ENCODE assay signal across 1 cellular context in the genomic region with DNA sequence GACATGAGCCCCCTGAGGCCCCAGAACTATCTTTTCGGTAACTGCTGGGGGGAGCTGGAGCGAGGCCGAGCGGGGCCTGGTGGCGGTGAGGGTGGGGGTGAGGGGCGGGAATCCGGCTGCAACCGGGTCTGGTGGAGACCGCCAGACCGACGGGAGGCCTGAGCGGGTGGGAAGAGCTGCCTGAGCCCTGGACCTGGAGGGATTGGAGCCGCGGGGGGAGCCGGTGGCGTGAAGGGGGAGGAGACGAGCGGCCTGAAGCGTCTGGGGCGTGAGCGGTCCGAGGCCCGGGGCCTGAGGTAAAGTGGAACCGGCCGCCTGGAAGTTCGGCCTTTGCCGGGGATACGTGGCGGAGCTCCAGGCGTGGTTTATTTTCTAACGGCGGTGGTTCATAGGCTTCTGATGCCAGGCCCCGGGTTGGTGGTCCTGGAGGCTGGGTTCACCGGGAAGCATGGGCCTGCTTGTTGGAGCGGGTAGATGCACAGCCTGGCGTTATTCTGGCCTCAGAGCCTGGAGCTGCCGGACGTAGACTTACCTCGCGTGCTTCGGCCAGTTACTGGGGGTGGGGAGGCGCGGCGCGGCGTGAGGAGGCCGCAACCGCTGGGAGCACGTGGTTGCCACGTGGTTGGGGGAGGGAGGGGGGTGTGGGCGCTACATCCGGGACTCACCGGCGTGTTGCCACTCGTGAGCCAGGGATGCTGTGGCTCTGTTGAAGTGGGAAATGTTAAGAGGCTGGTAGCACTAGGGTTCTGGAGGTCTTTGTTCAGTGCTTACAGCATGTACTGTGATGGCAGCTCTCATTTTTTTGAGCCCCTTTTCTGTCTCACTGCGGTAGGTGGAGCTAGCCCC.
TF ChIP-seq lines count a peak whose summit lies in the region.

No MANE protein-coding gene starts in this region.

TF ChIP-seq in HepG2, 621 proteins besides CTCF, POLR2A, EP300 and RAD21 (continued from another document and continues in another):
- TF ChIP-seq ATRX (CRISPR knock-in tag; IDR thresholded peaks at IDR 0.05; ENCODE audit: borderline replicate concordance) (no peak), NCOA2 (CRISPR knock-in tag; IDR thresholded peaks at IDR 0.05) (peak; percentile 54; the same call in 1 of the 2 replicates), ZNF644 (CRISPR knock-in tag; IDR thresholded peaks at IDR 0.05; ENCODE audit: low read depth) (no peak), ZNF577 (CRISPR knock-in tag; IDR thresholded peaks at IDR 0.05; ENCODE audit: borderline replicate concordance, low read depth) (no peak; the same call in 1 of the 2 replicates), FOXA1 (IDR thresholded peaks at IDR 0.05) (no peak), FOXA1 (CRISPR knock-in tag; IDR thresholded peaks at IDR 0.05) (no peak), ZNF337 (CRISPR knock-in tag; IDR thresholded peaks at IDR 0.05; ENCODE audit: borderline replicate concordance, low read depth) (no peak), SPEN (CRISPR knock-in tag; IDR thresholded peaks at IDR 0.05; ENCODE audit: low read depth) (peak; percentile 89), TGIF2 (CRISPR knock-in tag; IDR thresholded peaks at IDR 0.05) (peak; percentile 98), MIER2 (CRISPR knock-in tag; IDR thresholded peaks at IDR 0.05) (no peak), ZNF556 (CRISPR knock-in tag; IDR thresholded peaks at IDR 0.05; ENCODE audit: borderline replicate concordance) (0 out of 2 replicates have a peak, but pooled peaks have one; percentile 29), ZNF720 (CRISPR knock-in tag; IDR thresholded peaks at IDR 0.05) (no peak), ARNTL (CRISPR knock-in tag; IDR thresholded peaks at IDR 0.05) (peak; percentile 97), ZNF572 (CRISPR knock-in tag; IDR thresholded peaks at IDR 0.05) (no peak), SMARCE1 (IDR thresholded peaks at IDR 0.05; ENCODE audit: borderline replicate concordance) (no peak), RFX1 (IDR thresholded peaks at IDR 0.05) (no peak), ZNF136 (CRISPR knock-in tag; IDR thresholded peaks at IDR 0.05; ENCODE audit: low read depth) (no peak; the same call in 1 of the 2 replicates), MBNL3 (CRISPR knock-in tag; conservative IDR thresholded peaks at IDR 0.05) (no peak), EED (CRISPR knock-in tag; IDR thresholded peaks at IDR 0.05) (peak; percentile 71; the same call in 1 of the 2 replicates), ZSCAN31 (CRISPR knock-in tag; IDR thresholded peaks at IDR 0.05; ENCODE audit: low read depth) (no peak; the same call in 1 of the 2 replicates), NR3C1 (CRISPR knock-in tag; IDR thresholded peaks at IDR 0.05) (no peak), RBM22 (optimal IDR thresholded peaks at IDR 0.05; ENCODE audit: low read length) (peak; percentile 81), ERF (CRISPR knock-in tag; IDR thresholded peaks at IDR 0.05) (0 out of 2 replicates have a peak, but pooled peaks have one; percentile 50), SIN3B (IDR thresholded peaks at IDR 0.05; ENCODE audit: low read length) (no peak), SMYD3 (CRISPR knock-in tag; IDR thresholded peaks at IDR 0.05) (no peak), GTF3A (CRISPR knock-in tag; conservative IDR thresholded peaks at IDR 0.05) (no peak), CREB1 (IDR thresholded peaks at IDR 0.05) (no peak), CREB1 (CRISPR knock-in tag; IDR thresholded peaks at IDR 0.05) (no peak), ZNF549 (CRISPR knock-in tag; IDR thresholded peaks at IDR 0.05) (no peak), REL (CRISPR knock-in tag; conservative IDR thresholded peaks at IDR 0.05) (0 out of 2 replicates have a peak, but pooled peaks have one; percentile 48), KDM1A (CRISPR knock-in tag; IDR thresholded peaks at IDR 0.05) (no peak), ZNF543 (CRISPR knock-in tag; IDR thresholded peaks at IDR 0.05) (peak; percentile 74; the same call in 1 of the 2 replicates), HHEX (CRISPR knock-in tag; IDR thresholded peaks at IDR 0.05) (no peak), ZFP41 (CRISPR knock-in tag; IDR thresholded peaks at IDR 0.05; ENCODE audit: borderline replicate concordance) (peak; percentile 64; the same call in 1 of the 2 replicates), PTBP1 (IDR thresholded peaks at IDR 0.05; ENCODE audit: low read depth, low read length, poor library complexity, severe bottlenecking) (no peak), KLF9 (CRISPR knock-in tag; IDR thresholded peaks at IDR 0.05; ENCODE audit: low read depth) (peak; percentile 80; the same call in 1 of the 2 replicates), NFYC (CRISPR knock-in tag; IDR thresholded peaks at IDR 0.05) (0 out of 2 replicates have a peak, but pooled peaks have one; percentile 19), TSC22D2 (CRISPR knock-in tag; IDR thresholded peaks at IDR 0.05; ENCODE audit: borderline replicate concordance) (0 out of 2 replicates have a peak, but pooled peaks have one; percentile 49), BCL6 (CRISPR knock-in tag; IDR thresholded peaks at IDR 0.05) (no peak), DR1 (CRISPR knock-in tag; IDR thresholded peaks at IDR 0.05) (no peak), ZNF30 (CRISPR knock-in tag; IDR thresholded peaks at IDR 0.05) (peak; percentile 85; the same call in 1 of the 2 replicates), ZEB1 (IDR thresholded peaks at IDR 0.05; ENCODE audit: insufficient replicate concordance, low read depth) (no peak), ZKSCAN8 (CRISPR knock-in tag; IDR thresholded peaks at IDR 0.05; ENCODE audit: borderline replicate concordance) (no peak)
- TF ChIP-seq, protein P1, sequence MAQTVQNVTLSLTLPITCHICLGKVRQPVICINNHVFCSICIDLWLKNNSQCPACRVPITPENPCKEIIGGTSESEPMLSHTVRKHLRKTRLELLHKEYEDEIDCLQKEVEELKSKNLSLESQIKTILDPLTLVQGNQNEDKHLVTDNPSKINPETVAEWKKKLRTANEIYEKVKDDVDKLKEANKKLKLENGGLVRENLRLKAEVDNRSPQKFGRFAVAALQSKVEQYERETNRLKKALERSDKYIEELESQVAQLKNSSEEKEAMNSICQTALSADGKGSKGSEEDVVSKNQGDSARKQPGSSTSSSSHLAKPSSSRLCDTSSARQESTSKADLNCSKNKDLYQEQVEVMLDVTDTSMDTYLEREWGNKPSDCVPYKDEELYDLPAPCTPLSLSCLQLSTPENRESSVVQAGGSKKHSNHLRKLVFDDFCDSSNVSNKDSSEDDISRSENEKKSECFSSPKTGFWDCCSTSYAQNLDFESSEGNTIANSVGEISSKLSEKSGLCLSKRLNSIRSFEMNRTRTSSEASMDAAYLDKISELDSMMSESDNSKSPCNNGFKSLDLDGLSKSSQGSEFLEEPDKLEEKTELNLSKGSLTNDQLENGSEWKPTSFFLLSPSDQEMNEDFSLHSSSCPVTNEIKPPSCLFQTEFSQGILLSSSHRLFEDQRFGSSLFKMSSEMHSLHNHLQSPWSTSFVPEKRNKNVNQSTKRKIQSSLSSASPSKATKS (CRISPR knock-in tag; IDR thresholded peaks at IDR 0.05): no peak
- TF ChIP-seq, protein P2, sequence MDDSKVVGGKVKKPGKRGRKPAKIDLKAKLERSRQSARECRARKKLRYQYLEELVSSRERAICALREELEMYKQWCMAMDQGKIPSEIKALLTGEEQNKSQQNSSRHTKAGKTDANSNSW (CRISPR knock-in tag; IDR thresholded peaks at IDR 0.05; ENCODE audit: borderline replicate concordance): no peak
- TF ChIP-seq, protein P3, sequence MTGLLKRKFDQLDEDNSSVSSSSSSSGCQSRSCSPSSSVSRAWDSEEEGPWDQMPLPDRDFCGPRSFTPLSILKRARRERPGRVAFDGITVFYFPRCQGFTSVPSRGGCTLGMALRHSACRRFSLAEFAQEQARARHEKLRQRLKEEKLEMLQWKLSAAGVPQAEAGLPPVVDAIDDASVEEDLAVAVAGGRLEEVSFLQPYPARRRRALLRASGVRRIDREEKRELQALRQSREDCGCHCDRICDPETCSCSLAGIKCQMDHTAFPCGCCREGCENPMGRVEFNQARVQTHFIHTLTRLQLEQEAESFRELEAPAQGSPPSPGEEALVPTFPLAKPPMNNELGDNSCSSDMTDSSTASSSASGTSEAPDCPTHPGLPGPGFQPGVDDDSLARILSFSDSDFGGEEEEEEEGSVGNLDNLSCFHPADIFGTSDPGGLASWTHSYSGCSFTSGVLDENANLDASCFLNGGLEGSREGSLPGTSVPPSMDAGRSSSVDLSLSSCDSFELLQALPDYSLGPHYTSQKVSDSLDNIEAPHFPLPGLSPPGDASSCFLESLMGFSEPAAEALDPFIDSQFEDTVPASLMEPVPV (CRISPR knock-in tag; IDR thresholded peaks at IDR 0.05): peak; percentile 64; the same call in 1 of the 2 replicates
- TF ChIP-seq, protein P4, sequence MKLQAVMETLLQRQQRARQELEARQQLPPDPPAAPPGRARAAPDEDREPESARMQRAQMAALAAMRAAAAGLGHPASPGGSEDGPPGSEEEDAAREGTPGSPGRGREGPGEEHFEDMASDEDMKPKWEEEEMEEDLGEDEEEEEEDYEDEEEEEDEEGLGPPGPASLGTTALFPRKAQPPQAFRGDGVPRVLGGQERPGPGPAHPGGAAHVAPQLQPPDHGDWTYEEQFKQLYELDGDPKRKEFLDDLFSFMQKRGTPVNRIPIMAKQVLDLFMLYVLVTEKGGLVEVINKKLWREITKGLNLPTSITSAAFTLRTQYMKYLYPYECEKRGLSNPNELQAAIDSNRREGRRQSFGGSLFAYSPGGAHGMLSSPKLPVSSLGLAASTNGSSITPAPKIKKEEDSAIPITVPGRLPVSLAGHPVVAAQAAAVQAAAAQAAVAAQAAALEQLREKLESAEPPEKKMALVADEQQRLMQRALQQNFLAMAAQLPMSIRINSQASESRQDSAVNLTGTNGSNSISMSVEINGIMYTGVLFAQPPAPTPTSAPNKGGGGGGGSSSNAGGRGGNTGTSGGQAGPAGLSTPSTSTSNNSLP (IDR thresholded peaks at IDR 0.05; ENCODE audit: low read depth, low read length): no peak
- TF ChIP-seq, protein P5, sequence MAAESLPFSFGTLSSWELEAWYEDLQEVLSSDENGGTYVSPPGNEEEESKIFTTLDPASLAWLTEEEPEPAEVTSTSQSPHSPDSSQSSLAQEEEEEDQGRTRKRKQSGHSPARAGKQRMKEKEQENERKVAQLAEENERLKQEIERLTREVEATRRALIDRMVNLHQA (CRISPR knock-in tag; IDR thresholded peaks at IDR 0.05): no peak
- TF ChIP-seq, protein P6, sequence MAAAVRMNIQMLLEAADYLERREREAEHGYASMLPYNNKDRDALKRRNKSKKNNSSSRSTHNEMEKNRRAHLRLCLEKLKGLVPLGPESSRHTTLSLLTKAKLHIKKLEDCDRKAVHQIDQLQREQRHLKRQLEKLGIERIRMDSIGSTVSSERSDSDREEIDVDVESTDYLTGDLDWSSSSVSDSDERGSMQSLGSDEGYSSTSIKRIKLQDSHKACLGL (CRISPR knock-in tag; IDR thresholded peaks at IDR 0.05): peak; percentile 99
- TF ChIP-seq, protein P7, sequence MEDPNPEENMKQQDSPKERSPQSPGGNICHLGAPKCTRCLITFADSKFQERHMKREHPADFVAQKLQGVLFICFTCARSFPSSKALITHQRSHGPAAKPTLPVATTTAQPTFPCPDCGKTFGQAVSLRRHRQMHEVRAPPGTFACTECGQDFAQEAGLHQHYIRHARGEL (CRISPR knock-in tag; IDR thresholded peaks at IDR 0.05): no peak
- TF ChIP-seq, protein P8, sequence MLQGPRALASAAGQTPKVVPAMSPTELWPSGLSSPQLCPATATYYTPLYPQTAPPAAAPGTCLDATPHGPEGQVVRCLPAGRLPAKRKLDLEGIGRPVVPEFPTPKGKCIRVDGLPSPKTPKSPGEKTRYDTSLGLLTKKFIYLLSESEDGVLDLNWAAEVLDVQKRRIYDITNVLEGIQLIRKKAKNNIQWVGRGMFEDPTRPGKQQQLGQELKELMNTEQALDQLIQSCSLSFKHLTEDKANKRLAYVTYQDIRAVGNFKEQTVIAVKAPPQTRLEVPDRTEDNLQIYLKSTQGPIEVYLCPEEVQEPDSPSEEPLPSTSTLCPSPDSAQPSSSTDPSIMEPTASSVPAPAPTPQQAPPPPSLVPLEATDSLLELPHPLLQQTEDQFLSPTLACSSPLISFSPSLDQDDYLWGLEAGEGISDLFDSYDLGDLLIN (CRISPR knock-in tag; IDR thresholded peaks at IDR 0.05; ENCODE audit: borderline replicate concordance): no peak
- TF ChIP-seq, protein P9, sequence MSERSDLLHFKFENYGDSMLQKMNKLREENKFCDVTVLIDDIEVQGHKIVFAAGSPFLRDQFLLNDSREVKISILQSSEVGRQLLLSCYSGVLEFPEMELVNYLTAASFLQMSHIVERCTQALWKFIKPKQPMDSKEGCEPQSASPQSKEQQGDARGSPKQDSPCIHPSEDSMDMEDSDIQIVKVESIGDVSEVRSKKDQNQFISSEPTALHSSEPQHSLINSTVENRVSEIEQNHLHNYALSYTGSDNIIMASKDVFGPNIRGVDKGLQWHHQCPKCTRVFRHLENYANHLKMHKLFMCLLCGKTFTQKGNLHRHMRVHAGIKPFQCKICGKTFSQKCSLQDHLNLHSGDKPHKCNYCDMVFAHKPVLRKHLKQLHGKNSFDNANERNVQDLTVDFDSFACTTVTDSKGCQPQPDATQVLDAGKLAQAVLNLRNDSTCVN (CRISPR knock-in tag; IDR thresholded peaks at IDR 0.05; ENCODE audit: borderline replicate concordance): peak; percentile 65; the same call in 1 of the 2 replicates
- TF ChIP-seq, protein P10, sequence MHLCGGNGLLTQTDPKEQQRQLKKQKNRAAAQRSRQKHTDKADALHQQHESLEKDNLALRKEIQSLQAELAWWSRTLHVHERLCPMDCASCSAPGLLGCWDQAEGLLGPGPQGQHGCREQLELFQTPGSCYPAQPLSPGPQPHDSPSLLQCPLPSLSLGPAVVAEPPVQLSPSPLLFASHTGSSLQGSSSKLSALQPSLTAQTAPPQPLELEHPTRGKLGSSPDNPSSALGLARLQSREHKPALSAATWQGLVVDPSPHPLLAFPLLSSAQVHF (CRISPR knock-in tag; IDR thresholded peaks at IDR 0.05): no peak; the same call in 1 of the 2 replicates
- TF ChIP-seq, protein P11, sequence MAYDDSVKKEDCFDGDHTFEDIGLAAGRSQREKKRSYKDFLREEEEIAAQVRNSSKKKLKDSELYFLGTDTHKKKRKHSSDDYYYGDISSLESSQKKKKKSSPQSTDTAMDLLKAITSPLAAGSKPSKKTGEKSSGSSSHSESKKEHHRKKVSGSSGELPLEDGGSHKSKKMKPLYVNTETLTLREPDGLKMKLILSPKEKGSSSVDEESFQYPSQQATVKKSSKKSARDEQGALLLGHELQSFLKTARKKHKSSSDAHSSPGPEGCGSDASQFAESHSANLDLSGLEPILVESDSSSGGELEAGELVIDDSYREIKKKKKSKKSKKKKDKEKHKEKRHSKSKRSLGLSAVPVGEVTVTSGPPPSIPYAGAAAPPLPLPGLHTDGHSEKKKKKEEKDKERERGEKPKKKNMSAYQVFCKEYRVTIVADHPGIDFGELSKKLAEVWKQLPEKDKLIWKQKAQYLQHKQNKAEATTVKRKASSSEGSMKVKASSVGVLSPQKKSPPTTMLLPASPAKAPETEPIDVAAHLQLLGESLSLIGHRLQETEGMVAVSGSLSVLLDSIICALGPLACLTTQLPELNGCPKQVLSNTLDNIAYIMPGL (CRISPR knock-in tag; IDR thresholded peaks at IDR 0.05; ENCODE audit: borderline replicate concordance in 1 of 2, low read depth in 1 of 2): peak; percentile 55 to 62; a peak in 2 of 4 replicates
